ENCODE assay signal across 9 cellular contexts in the genomic region with DNA sequence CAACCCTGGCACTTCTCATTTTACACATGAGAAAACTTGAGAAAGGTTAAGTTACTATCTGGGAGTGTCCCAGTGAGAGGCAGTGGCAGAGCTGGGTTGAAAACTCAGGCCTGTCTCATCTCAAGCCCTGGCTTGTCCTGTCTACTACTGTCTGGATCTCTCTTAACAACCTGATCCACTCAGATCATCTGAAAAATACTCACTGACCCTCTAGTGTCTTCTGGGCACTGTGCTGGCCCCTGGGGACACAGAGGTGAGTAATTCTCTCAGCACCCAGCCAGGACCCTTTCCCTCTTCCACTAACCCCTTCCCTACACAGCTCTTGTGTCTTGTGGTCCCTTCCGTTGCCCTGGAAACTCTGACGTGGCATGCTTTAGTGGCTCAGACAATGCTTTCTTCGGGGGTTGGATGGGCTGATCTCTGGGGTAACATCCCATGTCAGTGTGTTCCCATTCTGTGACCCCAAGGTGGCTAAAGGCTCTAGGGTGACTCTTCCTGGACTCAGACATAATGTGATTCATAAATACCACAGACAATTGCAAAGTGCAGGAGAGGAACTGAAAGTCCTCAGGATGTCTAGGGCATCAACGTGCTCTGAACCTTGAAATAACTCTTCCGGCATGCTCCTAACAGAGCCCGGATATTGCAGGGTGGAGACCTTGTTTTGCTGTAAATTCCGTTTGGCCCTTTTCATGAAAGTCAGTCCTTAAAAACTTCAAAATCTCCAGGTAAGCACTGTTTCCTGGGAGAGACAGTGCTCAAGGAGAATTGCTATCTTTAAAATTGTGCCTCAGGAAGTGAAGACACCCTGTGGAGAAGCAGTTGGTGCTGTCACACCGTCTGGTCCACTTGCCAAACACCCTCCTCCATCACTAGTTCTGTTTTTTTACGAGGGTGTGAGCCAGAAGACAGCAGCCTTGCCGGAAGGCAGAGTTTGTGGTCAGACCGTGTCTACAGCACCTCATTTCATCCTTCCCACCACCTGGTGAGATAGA.
A peak's percentile ranks its signal among the peaks of the same experiment; 100 is the strongest.
DNase-seq lines count a peak whose midpoint lies in the region; ATAC-seq and TF ChIP-seq lines count a peak whose summit lies in the region.
"Had no signal": no experiment of that assay in that cellular context is flagged by ENCODE, and none has a peak within 500 bp of the region (broad histone marks: within the 10 kb centered on the region; RNA-seq: fewer than 3 reads in every experiment).

No MANE protein-coding gene starts in this region.

- H3K9me3 ChIP-seq in OCI-LY1 (ENCODE audit: low read length) (no peaks in the 10 kb centered on the region), parathyroid adenoma (ENCODE audit: control insufficient read depth, low read length) (no peaks in the 10 kb centered on the region)
- H3K9me3 ChIP-seq: SJCRH30 had no signal

- H4K20me1 ChIP-seq in OCI-LY1 (ENCODE audit: insufficient read depth, low read length): no peaks in the 10 kb centered on the region

- no peaks in the 10 kb centered on the region for H3F3A ChIP-seq in OCI-LY1 (ENCODE audit: insufficient read depth, low read length)

- peak; percentile 60 for ATAC-seq in GM18519 (IDR thresholded peaks at IDR 0.05; ENCODE audit: low FRiP score, unreplicated experiment)
- ATAC-seq in HG02798 (IDR thresholded peaks at IDR 0.05; ENCODE audit: poor library complexity, unreplicated experiment): peak; percentile 61

- no peaks in the 10 kb centered on the region; the same call in 1 of the 2 replicates for H3K36me3 ChIP-seq in OCI-LY1 (ENCODE audit: insufficient read depth, low read length)
- no peaks in the 10 kb centered on the region for H3K36me3 ChIP-seq in parathyroid adenoma (ENCODE audit: control insufficient read depth, insufficient read depth, low read length)
- H3K36me3 ChIP-seq: SJCRH30 had no signal

- H3K79me2 ChIP-seq in OCI-LY1 (ENCODE audit: insufficient read depth, low read length) (no peaks in the 10 kb centered on the region; the same call in 1 of the 2 replicates), parathyroid adenoma (no peaks in the 10 kb centered on the region)

- H3K9me2 ChIP-seq in OCI-LY1 (ENCODE audit: low read depth, low read length): no peaks in the 10 kb centered on the region

- peaks cover 83% of the 10 kb centered on the region for H3K4me1 ChIP-seq in OCI-LY1 (ENCODE audit: insufficient read depth, low read length, severe bottlenecking)
- H3K4me1 ChIP-seq in parathyroid adenoma: no peaks in the 10 kb centered on the region
- H3K4me1 ChIP-seq: SJCRH30 had no signal

- DNase-seq in activated T-helper 9 cell treated with anti-CD3 and anti-CD28 coated beads, Interleukin-2, amount 50 U/mL, for 16 hours (ENCODE audit: low read depth): peak; percentile 46
- DNase-seq in epidermal melanocyte (ENCODE audit: insufficient read length, low spot score): no peak
- DNase-seq in EL: no peak
- no peak for DNase-seq in NCI-H446 (lab: John Stamatoyannopoulos, UW)

- H3K4me2 ChIP-seq in OCI-LY1 (ENCODE audit: low read length): peak overlapping the region; percentile 73
- no peak overlapping the region for H3K4me2 ChIP-seq in parathyroid adenoma (ENCODE audit: low read length)

- H3K4me3 ChIP-seq in OCI-LY1 (ENCODE audit: low read depth, low read length, poor library complexity, severe bottlenecking) (peak overlapping the region; percentile 45), parathyroid adenoma (ENCODE audit: low read depth, low read length) (no peak overlapping the region)
- H3K4me3 ChIP-seq: SJCRH30 had no signal

- peak overlapping the region; percentile 98 for H3K27ac ChIP-seq in OCI-LY1 (ENCODE audit: low read depth, low read length, poor library complexity, severe bottlenecking)
- peak overlapping the region; percentile 15 for H3K27ac ChIP-seq in parathyroid adenoma
- H3K27ac ChIP-seq: SJCRH30 had no signal

- TF ChIP-seq CTCF in OCI-LY1 (IDR thresholded peaks at IDR 0.05; ENCODE audit: low read length) (no peak), parathyroid adenoma (IDR thresholded peaks at IDR 0.05) (no peak)

- peak overlapping the region; percentile 60 for H3K9ac ChIP-seq in OCI-LY1 (ENCODE audit: low read length)
- H3K9ac ChIP-seq in parathyroid adenoma: no peak overlapping the region

- H3K27me3 ChIP-seq in OCI-LY1 (ENCODE audit: insufficient read depth, low read length) (no peaks in the 10 kb centered on the region), parathyroid adenoma (ENCODE audit: control insufficient read depth, insufficient read depth, low read length) (peaks cover 5% of the 10 kb centered on the region)
- H3K27me3 ChIP-seq: SJCRH30 had no signal

- H2AFZ ChIP-seq in OCI-LY1 (ENCODE audit: low read length) (no peak overlapping the region), parathyroid adenoma (no peak overlapping the region)
